27 cellular contexts compared by ENCODE assay signal in the genomic region with DNA sequence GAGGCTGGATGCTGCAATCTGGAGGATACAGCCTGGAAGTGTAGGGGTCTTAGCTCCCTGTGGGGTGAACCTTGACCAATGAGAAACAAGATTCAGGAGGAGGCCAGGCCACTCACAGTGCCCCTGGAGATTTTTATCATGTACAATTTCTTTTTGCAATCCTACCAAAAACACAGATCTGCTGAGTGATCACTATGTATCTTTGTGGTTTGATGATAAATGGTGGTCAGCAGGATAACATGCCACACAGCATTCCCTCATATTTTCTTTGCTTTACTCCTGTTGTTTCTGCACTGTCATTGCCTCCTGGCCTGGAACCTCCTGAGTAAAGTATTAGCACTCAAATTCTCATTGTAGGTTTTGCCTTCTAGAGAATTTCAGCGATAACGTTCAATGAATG.
DNase-seq lines count a peak whose midpoint lies in the region; ATAC-seq and TF ChIP-seq lines count a peak whose summit lies in the region.
"Had no signal": no experiment of that assay in that cellular context is flagged by ENCODE, and none has a peak within 500 bp of the region (broad histone marks: within the 10 kb centered on the region; RNA-seq: fewer than 3 reads in every experiment).

No MANE protein-coding gene starts in this region.

- TF ChIP-seq POLR2A in breast epithelium (IDR thresholded peaks at IDR 0.05), result no peak

- CTCF ChIA-PET in mammary epithelial cell (lab: Charles Lee; ENCODE audit: low non-redundant PET), result no interaction called here

- H3K27me3 Mint-ChIP-seq in endodermal cell (ENCODE audit: insufficient read depth), result no peaks in the 10 kb centered on the region
- no peaks in the 10 kb centered on the region for H3K27me3 Mint-ChIP-seq in stimulated activated memory B cell treated with anti-CD40 and anti-IgM and Interleukin-4, amounts not matched to agents 10 μg/mL and 1 μg/mL and 100 μg/mL, for 72 hours
- H3K27me3 Mint-ChIP-seq: type B pancreatic cell had no signal

- no peaks in the 10 kb centered on the region for H3K27me3 ChIP-seq in mammary epithelial cell (ENCODE audit: insufficient read depth, low read length)
- no peaks in the 10 kb centered on the region for H3K27me3 ChIP-seq in breast epithelium
- no peaks in the 10 kb centered on the region for H3K27me3 ChIP-seq in endodermal cell (ENCODE audit: control insufficient read depth, insufficient read depth, low read length, poor library complexity, severe bottlenecking)
- H3K27me3 ChIP-seq: BLaER1, Peyer's patch, stomach had no signal

- ATAC-seq in stimulated activated memory B cell treated with anti-CD40 and anti-IgM and Interleukin-4, amounts not matched to agents 10 μg/mL and 1 μg/mL and 100 μg/mL, for 72 hours, result no peak
- no peak for ATAC-seq in HG03457 (IDR thresholded peaks at IDR 0.05; ENCODE audit: unreplicated experiment)
- ATAC-seq: psoas muscle had no signal

- no peak overlapping the region for H3K4me2 ChIP-seq in mammary epithelial cell (ENCODE audit: insufficient read depth, low read depth, low read length)
- H3K4me2 ChIP-seq: BLaER1, smooth muscle cell had no signal

- peaks cover 15% of the 10 kb centered on the region for H3K4me1 Mint-ChIP-seq in endodermal cell
- no peaks in the 10 kb centered on the region for H3K4me1 Mint-ChIP-seq in stimulated activated memory B cell treated with anti-CD40 and anti-IgM and Interleukin-4, amounts not matched to agents 10 μg/mL and 1 μg/mL and 100 μg/mL, for 72 hours
- H3K4me1 Mint-ChIP-seq: mesothelial cell of epicardium, nephron progenitor cell had no signal

- no peak overlapping the region for H2AFZ ChIP-seq in mammary epithelial cell (ENCODE audit: low read depth, low read length)

- no peak overlapping the region for H3K4me3 ChIP-seq in mammary epithelial cell (replicated peaks in 1 of 3; ENCODE audit: insufficient read depth in 1 of 3, low read depth in 2 of 3, low read length in 3 of 3)
- H3K4me3 ChIP-seq in breast epithelium, result no peak overlapping the region
- no peak overlapping the region for H3K4me3 ChIP-seq in astrocyte of the spinal cord (ENCODE audit: low read depth, low read length)
- no peak overlapping the region for H3K4me3 ChIP-seq in endodermal cell (ENCODE audit: low read length)
- H3K4me3 ChIP-seq: BLaER1, Peyer's patch, psoas muscle, smooth muscle cell, stomach had no signal

- H3K27ac Mint-ChIP-seq in endodermal cell, result no peak overlapping the region
- no peak overlapping the region for H3K27ac Mint-ChIP-seq in stimulated activated memory B cell treated with anti-CD40 and anti-IgM and Interleukin-4, amounts not matched to agents 10 μg/mL and 1 μg/mL and 100 μg/mL, for 72 hours
- H3K27ac Mint-ChIP-seq: mesothelial cell of epicardium, nephron progenitor cell, type B pancreatic cell had no signal

- dilution Hi-C loops in mammary epithelial cell (cut with HindIII; ENCODE audit: low sequenced_read_pairs), result no loop called here

- H4K20me1 ChIP-seq in mammary epithelial cell (ENCODE audit: insufficient read depth, low read length), result no peaks in the 10 kb centered on the region
- H4K20me1 ChIP-seq: BLaER1 had no signal

- H3K4me3 Mint-ChIP-seq in endodermal cell, result no peak overlapping the region
- H3K4me3 Mint-ChIP-seq in stimulated activated memory B cell treated with anti-CD40 and anti-IgM and Interleukin-4, amounts not matched to agents 10 μg/mL and 1 μg/mL and 100 μg/mL, for 72 hours, result no peak overlapping the region
- H3K4me3 Mint-ChIP-seq: mesothelial cell of epicardium, nephron progenitor cell, type B pancreatic cell had no signal

- H3K9ac ChIP-seq in mammary epithelial cell (ENCODE audit: insufficient read depth, low read length), result no peak overlapping the region
- H3K9ac ChIP-seq in endodermal cell (ENCODE audit: extremely low read depth, low read length, poor library complexity, severe bottlenecking), result no peak overlapping the region
- H3K9ac ChIP-seq: BLaER1 had no signal

- no peaks in the 10 kb centered on the region for H3K9me3 Mint-ChIP-seq in endodermal cell
- H3K9me3 Mint-ChIP-seq in stimulated activated memory B cell treated with anti-CD40 and anti-IgM and Interleukin-4, amounts not matched to agents 10 μg/mL and 1 μg/mL and 100 μg/mL, for 72 hours, result peaks cover 3% of the 10 kb centered on the region
- H3K9me3 Mint-ChIP-seq: nephron progenitor cell, type B pancreatic cell had no signal

- TF ChIP-seq CTCF in mammary epithelial cell (conservative IDR thresholded peaks at IDR 0.05 in 1 of 2, IDR thresholded peaks at IDR 0.05 in 1 of 2; ENCODE audit: extremely low read depth in 1 of 2, insufficient read depth in 1 of 2, low read depth in 1 of 2, low read length in 2 of 2) (no peak), breast epithelium (IDR thresholded peaks at IDR 0.05) (no peak), astrocyte of the spinal cord (IDR thresholded peaks at IDR 0.05; ENCODE audit: low read depth, low read length) (no peak), endodermal cell (conservative IDR thresholded peaks at IDR 0.05) (no peak)

- in situ Hi-C loops in mammary epithelial cell (cut with MboI; ENCODE audit: low sequenced_read_pairs in 2 of 2), result no loop called here
- in situ Hi-C loops in astrocyte of the spinal cord (cut with HindIII; ENCODE audit: low sequenced_read_pairs), result no loop called here

- DNase-seq in mammary epithelial cell (peak; percentile 27), breast epithelium (ENCODE audit: low spot score in 2 of 2) (no peak), astrocyte of the spinal cord (ENCODE audit: low read depth, low spot score) (peak; percentile 66), kidney tubule cell (ENCODE audit: low spot score) (peak; percentile 43), endodermal cell (no peak), NCI-H345 (lab: John Stamatoyannopoulos, UW) (no peak)
- DNase-seq: 8988T; activated CD4-positive, alpha-beta T cell treated with anti-CD3 and anti-CD28 coated beads, Interleukin-2, amount 50 U/mL, for 1 hour; activated CD8-positive, alpha-beta memory T cell treated with anti-CD3 and anti-CD28 coated beads, Interleukin-2, amount 50 U/mL, for 4 hours; GF-D8; GOT3; Kasumi-1; NCI-H1105; NCI-H2081; nephron progenitor cell; Peyer's patch; psoas muscle; stimulated activated CD4-positive, alpha-beta T cell treated with anti-CD3 and anti-CD28 coated beads, Interleukin-4, amount 100 ng/mL, for 1 hour; stomach; WERI-Rb-1 had no signal

- H3K79me2 ChIP-seq in mammary epithelial cell (ENCODE audit: insufficient read depth, low read length), result no peaks in the 10 kb centered on the region

- H3K36me3 Mint-ChIP-seq in endodermal cell (ENCODE audit: low read depth), result no peaks in the 10 kb centered on the region
- H3K36me3 Mint-ChIP-seq in stimulated activated memory B cell treated with anti-CD40 and anti-IgM and Interleukin-4, amounts not matched to agents 10 μg/mL and 1 μg/mL and 100 μg/mL, for 72 hours, result no peaks in the 10 kb centered on the region
- H3K36me3 Mint-ChIP-seq: mesothelial cell of epicardium, type B pancreatic cell had no signal

- H3K4me1 ChIP-seq in mammary epithelial cell (ENCODE audit: insufficient read depth, low read length) (no peaks in the 10 kb centered on the region), breast epithelium (no peaks in the 10 kb centered on the region), endodermal cell (ENCODE audit: control insufficient read depth, insufficient read depth, low read length) (no peaks in the 10 kb centered on the region)
- H3K4me1 ChIP-seq: BLaER1, Peyer's patch, psoas muscle, stomach had no signal

- BruUV-seq in mammary epithelial cell (replicated peaks; lab: Mats Ljungman, UMichigan), result no TSS peak

- 63% methylated on average over 2 of the region's 2 CpGs for WGBS in mammary epithelial cell (ENCODE audit: low coverage, missing lambda C conversion rate)
- 94% methylated on average over 2 of the region's 2 CpGs; no CpG with 5 or more reads in 1 of the 2 experiments for WGBS in endodermal cell (ENCODE audit: insufficient coverage in 1 of 2, insufficient read length in 1 of 2), 2 experiments

- H3K9me3 ChIP-seq in mammary epithelial cell (replicated peaks; ENCODE audit: insufficient read depth, low read length), result no peaks in the 10 kb centered on the region
- no peaks in the 10 kb centered on the region for H3K9me3 ChIP-seq in breast epithelium
- no peaks in the 10 kb centered on the region for H3K9me3 ChIP-seq in endodermal cell (ENCODE audit: control insufficient read depth, low read length)
- H3K9me3 ChIP-seq: BLaER1, Peyer's patch, psoas muscle had no signal

- no peaks in the 10 kb centered on the region for H3K36me3 ChIP-seq in mammary epithelial cell (ENCODE audit: insufficient read depth, low read length)
- H3K36me3 ChIP-seq in breast epithelium, result no peaks in the 10 kb centered on the region
- no peaks in the 10 kb centered on the region for H3K36me3 ChIP-seq in endodermal cell (ENCODE audit: control insufficient read depth, insufficient read depth, low read length)
- H3K36me3 ChIP-seq: BLaER1, Peyer's patch, stomach, WERI-Rb-1 had no signal

- intact Hi-C loops in mammary epithelial cell (cut with micrococcal nuclease) (no loop called here), breast epithelium (cut with DNase I; ENCODE audit: low total_unique reads) (no loop called here)

- H3K27ac ChIP-seq in mammary epithelial cell (ENCODE audit: insufficient read depth, low read depth, low read length), result no peak overlapping the region
- no peak overlapping the region for H3K27ac ChIP-seq in breast epithelium
- no peak overlapping the region for H3K27ac ChIP-seq in endodermal cell (ENCODE audit: low read depth, low read length)
- H3K27ac ChIP-seq: BLaER1, epithelial cell of prostate, Peyer's patch, psoas muscle, stomach, WERI-Rb-1 had no signal

Comparison
In these comparisons a context has a peak if more than half of its experiments do, and no peak if none do; other contexts are left out.
1. DNase-seq: peak in mammary epithelial cell (single experiment), astrocyte of the spinal cord (single experiment) and kidney tubule cell (single experiment); none in breast epithelium (0 of 2), endodermal cell (single experiment) and NCI-H345 (single experiment).